ENCODE assay signal across 8 cellular contexts in genomic region chr10:74150151-74151056, GRCh38. TPM values are rescaled to one million over a fixed set of nuclear protein-coding genes. Genes with fewer than 3 reads are reported as not detected.
A peak's percentile ranks its signal among the peaks of the same experiment; 100 is the strongest.
DNase-seq lines count a peak whose midpoint lies in the region; ATAC-seq and TF ChIP-seq lines count a peak whose summit lies in the region.

AP3M1 (minus strand) TSS chr10:74150828; CDS start chr10:74138379, 12,449 bp downstream.

- peak within 1 kb of the TSS; percentile 68 for H3K9ac ChIP-seq in DND-41 (ENCODE audit: low read depth, low read length)

- intact Hi-C loops in adrenal gland (cut with DNase I), result loop anchor here in 1 of 2 donors (2.0 kb wide), 1 partner anchor 26 kb away; no protein-coding TSS in a partner anchor
- intact Hi-C loops in gastrocnemius medialis (cut with DNase I; ENCODE audit: low total_unique reads), result loop anchor here (1.0 to 10.0 kb wide), 6 partner anchors 26 to 1084 kb away; partner anchors contain the start of genes COMTD1, KAT6B and VCL

- no peak for TF ChIP-seq CTCF in DND-41 (IDR thresholded peaks at IDR 0.05; ENCODE audit: borderline replicate concordance, extremely low read depth, low read length, poor library complexity, severe bottlenecking)
- TF ChIP-seq CTCF in adrenal gland (IDR thresholded peaks at IDR 0.05), result no peak
- no peak for TF ChIP-seq CTCF in hepatocyte (IDR thresholded peaks at IDR 0.05; ENCODE audit: poor library complexity)
- peak in 1 of 5 experiments; percentile 12 for TF ChIP-seq CTCF in gastrocnemius medialis (IDR thresholded peaks at IDR 0.05 in 4 of 5, conservative IDR thresholded peaks at IDR 0.05 in 1 of 5)

- TF ChIP-seq POLR2A in adrenal gland (IDR thresholded peaks at IDR 0.05) (no peak), gastrocnemius medialis (IDR thresholded peaks at IDR 0.05) (no peak)

- peak within 1 kb of the TSS; percentile 92 for H2AFZ ChIP-seq in DND-41 (ENCODE audit: low read depth, low read length)
- peak within 1 kb of the TSS; percentile 39 for H2AFZ ChIP-seq in hepatocyte

- no peaks in the 10 kb centered on the region for H3K9me3 ChIP-seq in DND-41 (ENCODE audit: insufficient read depth, low read length, severe bottlenecking)
- no peaks in the 10 kb centered on the region for H3K9me3 ChIP-seq in adrenal gland (replicated peaks in 1 of 3)
- no peaks in the 10 kb centered on the region for H3K9me3 ChIP-seq in hepatocyte (ENCODE audit: low read depth)
- H3K9me3 ChIP-seq in gastrocnemius medialis, result no peaks in the 10 kb centered on the region

- no peaks in the 10 kb centered on the region for H3K27me3 Mint-ChIP-seq in T-cell

- CTCF ChIA-PET in T-cell (lab: Charles Lee), result interaction anchor here (0.7 to 2.9 kb wide), 9 partner anchors 26 to 317 kb away, joined by 3 to 9 read pairs (median 4); no protein-coding TSS in a partner anchor

- H3K36me3 ChIP-seq in DND-41 (ENCODE audit: insufficient read depth, low read length), result peaks cover 6% of the 10 kb centered on the region; the same call in 1 of the 2 replicates
- no peaks in the 10 kb centered on the region for H3K36me3 ChIP-seq in adrenal gland (replicated peaks in 1 of 2)
- no peaks in the 10 kb centered on the region for H3K36me3 ChIP-seq in hepatocyte (replicated peaks; ENCODE audit: insufficient read depth, low read depth)
- H3K36me3 ChIP-seq in gastrocnemius medialis, result no peaks in the 10 kb centered on the region

- H3K9me3 Mint-ChIP-seq in T-cell, result no peaks in the 10 kb centered on the region

- in situ Hi-C loops in gastrocnemius medialis (cut with MboI; ENCODE audit: low sequenced_read_pairs in 4 of 4), result no loop called here

- H3K4me3 ChIP-seq in DND-41 (ENCODE audit: low read depth in 1 of 2, low read length in 2 of 2) (peak within 1 kb of the TSS; percentile 71), adrenal gland (peak within 1 kb of the TSS; percentile 48 to 96 (median 82)), hepatocyte (peak within 1 kb of the TSS; percentile 87), gastrocnemius medialis (peak within 1 kb of the TSS; percentile 65 to 95 (median 84))

- ATAC-seq in DND-41 (ENCODE audit: insufficient read depth, low read depth) (peak; percentile 67), GM21515 (IDR thresholded peaks at IDR 0.05; ENCODE audit: unreplicated experiment) (peak; percentile 34), T-cell (replicated peaks in 1 of 4) (peak; percentile 66 to 73 (median 68)), gastrocnemius medialis (peak; percentile 73 to 76)

- 0 to 1% (median 0%) methylated on average over 21 to 35 of the region's 35 CpGs for WGBS in adrenal gland, 4 donors
- under 1% methylated on average over 34 of the region's 35 CpGs for WGBS in hepatocyte (ENCODE audit: low lambda C conversion rate, missing lambda C conversion rate)

- H4K20me1 ChIP-seq in DND-41 (ENCODE audit: insufficient read depth, low read length), result peaks cover 4% of the 10 kb centered on the region; the same call in 1 of the 2 replicates
- H4K20me1 ChIP-seq in hepatocyte (ENCODE audit: insufficient read depth, poor library complexity, severe bottlenecking), result peaks cover 7% of the 10 kb centered on the region

- H3K4me2 ChIP-seq in DND-41 (ENCODE audit: insufficient read depth, low read length) (peak within 1 kb of the TSS; percentile 75), hepatocyte (peak within 1 kb of the TSS; percentile 79)

- POLR2A ChIA-PET in T-cell (lab: Charles Lee), result interaction anchor here in 1 of 2 donors (0.7 to 1.4 kb wide), 5 partner anchors 26 to 676 kb away, joined by 3 to 8 read pairs (median 3); partner anchors contain the start of gene KAT6B

- peaks cover 13% of the 10 kb centered on the region for H3K36me3 Mint-ChIP-seq in T-cell

- H3K9me2 ChIP-seq in hepatocyte (replicated peaks; ENCODE audit: insufficient read depth), result no peaks in the 10 kb centered on the region

- H3K27me3 ChIP-seq in DND-41 (ENCODE audit: insufficient read depth, low read length, poor library complexity) (no peaks in the 10 kb centered on the region), adrenal gland (no peaks in the 10 kb centered on the region), hepatocyte (no peaks in the 10 kb centered on the region), gastrocnemius medialis (no peaks in the 10 kb centered on the region)

- H3K4me1 Mint-ChIP-seq in T-cell, result peaks cover 51 to 59% (median 58%) of the 10 kb centered on the region in 3 donors

- DNase-seq in DND-41, result peak; percentile 85
- DNase-seq in HuH-7 (ENCODE audit: low spot score), result peak; percentile 60
- DNase-seq in T-cell, result peak in 31 of 34 experiments; percentile 60 to 86 (median 77)
- DNase-seq in adrenal gland, result peak; percentile 81 to 92 (median 86)
- DNase-seq in hepatocyte (ENCODE audit: low spot score), result peak; percentile 89
- peak; percentile 77 to 85 for DNase-seq in gastrocnemius medialis
- DNase-seq in glomerular visceral epithelial cell (ENCODE audit: extremely low spot score), result no peak

- peaks cover 37% of the 10 kb centered on the region for H3K4me1 ChIP-seq in DND-41 (ENCODE audit: insufficient read depth, low read length)
- H3K4me1 ChIP-seq in adrenal gland (replicated peaks in 1 of 2), result peaks cover 18 to 39% of the 10 kb centered on the region in 2 donors
- peaks cover 4% of the 10 kb centered on the region for H3K4me1 ChIP-seq in hepatocyte (ENCODE audit: insufficient read depth)
- peaks cover 42 to 52% of the 10 kb centered on the region in 2 donors for H3K4me1 ChIP-seq in gastrocnemius medialis

- H3K27ac Mint-ChIP-seq in T-cell, result peak within 1 kb of the TSS in 1 of 2 donors; percentile 82

- H3K27ac ChIP-seq in DND-41 (ENCODE audit: low read length) (peak within 1 kb of the TSS; percentile 93), adrenal gland (peak within 1 kb of the TSS; percentile 79 to 92 (median 87)), hepatocyte (peak within 1 kb of the TSS; percentile 91), gastrocnemius medialis (peak within 1 kb of the TSS; percentile 89 to 97 (median 96))

- H3K4me3 Mint-ChIP-seq in T-cell, result no peak within 1 kb of the TSS

- H3K79me2 ChIP-seq in DND-41 (ENCODE audit: insufficient read depth, low read length), result peaks cover 78% of the 10 kb centered on the region
- H3K79me2 ChIP-seq in hepatocyte, result peaks cover 83% of the 10 kb centered on the region

RNA-seq across cellular contexts. Expression of gene AP3M1, which starts in this region (rescaled TPM):
- total RNA-seq in T-cell, result 10 to 100 TPM; 25.8 to 37.1 (median 33.9) TPM
- total RNA-seq in adrenal gland, result 10 to 100 TPM; 28.1 to 49.7 (median 38.0) TPM
- 10 to 100 TPM in 1 of 3 donors, 1 to 10 TPM in 2; 6.1 to 79.7 (median 7.7) TPM for polyA plus RNA-seq in adrenal gland
- 35.0 and 35.3 TPM in 2 replicates for total RNA-seq in hepatocyte
- polyA plus RNA-seq in hepatocyte, result 28.2 and 30.1 TPM in 2 replicates
- total RNA-seq in gastrocnemius medialis, result 10 to 100 TPM; 15.3 to 22.9 (median 21.7) TPM
